ENCODE assay signal across 22 cellular contexts in genomic region chr5:126527158-126527557, GRCh38.
"Had no signal": no experiment of that assay in that cellular context is flagged by ENCODE, and none has a peak within 500 bp of the region (broad histone marks: within the 10 kb centered on the region; RNA-seq: fewer than 3 reads in every experiment).

No MANE protein-coding gene starts in this region.

- DNase-seq: Karpas-422, KG1, MG63, NCI-H1092, NCI-H1105 treated with DMSO at 0.1 percent for 48 hours, NCI-H1417 treated with DMSO at 0.1 percent for 48 hours, NCI-H146, NCI-H1694 treated with DMSO at 0.1 percent for 48 hours, NCI-H1930, NCI-H2081, NCI-H2107, NCI-H2171, NCI-H446, NCI-H510A, NCI-H524 treated with DMSO at 0.1 percent for 48 hours, NCI-H69, NCI-H774, SHP77, SJCRH30 had no signal

- H3K27ac ChIP-seq: RWPE1, SJCRH30 had no signal

- H3K9me3 ChIP-seq: MG63 had no signal

- H3K27me3 ChIP-seq: MG63, SJCRH30 had no signal

- ATAC-seq: Panc1, SK-N-SH treated with all-trans-retinoic acid at 6 μM for 48 hours had no signal

- H3K4me3 ChIP-seq: MG63, SJCRH30 had no signal

- H3K36me3 ChIP-seq: MG63, SJCRH30 had no signal
